ENCODE assay signal across 1 cellular context in the genomic region with DNA sequence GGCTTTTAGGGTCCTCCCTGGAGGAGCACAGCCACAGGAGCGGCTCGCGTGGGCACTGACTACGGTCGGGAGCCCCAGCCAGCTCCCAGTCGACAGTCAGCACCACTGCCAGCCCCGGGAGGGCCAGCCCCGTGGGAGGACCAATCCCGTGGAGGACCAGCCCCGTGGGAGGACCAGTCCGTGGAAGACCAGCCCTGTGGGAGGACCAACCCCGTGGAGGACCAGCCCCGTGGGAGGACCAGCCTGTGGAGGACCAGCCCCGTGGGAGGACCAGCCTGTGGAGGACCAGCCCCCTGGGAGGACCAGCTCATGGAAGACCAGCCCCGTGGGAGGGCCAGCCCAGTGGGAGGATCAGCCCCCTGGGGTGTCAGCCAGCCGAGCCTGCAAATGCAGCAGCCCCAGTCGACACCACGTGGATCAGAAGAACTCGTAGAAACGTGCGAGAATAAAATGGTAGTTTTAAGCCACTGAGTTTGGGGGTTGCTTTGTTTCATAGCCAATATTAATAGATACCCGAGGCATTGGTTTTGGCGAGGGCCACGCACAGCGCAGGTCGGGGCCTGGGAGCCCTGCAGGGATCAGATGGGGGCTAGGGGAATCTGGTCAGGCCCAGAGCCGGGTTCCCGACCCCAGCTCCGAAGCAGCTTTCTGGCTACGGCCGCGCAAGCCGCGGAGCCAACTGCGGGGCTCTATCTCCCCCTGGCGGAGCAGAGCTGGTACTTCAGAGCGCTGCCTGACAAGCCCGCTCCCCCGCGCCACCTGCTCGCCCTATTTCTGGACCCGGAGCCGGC.
TF ChIP-seq lines count a peak whose summit lies in the region.

No MANE protein-coding gene starts in this region.

TF ChIP-seq in WTC11, 78 proteins besides CTCF, POLR2A, EP300 and RAD21 (continued from another document):
- TF ChIP-seq, protein P1, sequence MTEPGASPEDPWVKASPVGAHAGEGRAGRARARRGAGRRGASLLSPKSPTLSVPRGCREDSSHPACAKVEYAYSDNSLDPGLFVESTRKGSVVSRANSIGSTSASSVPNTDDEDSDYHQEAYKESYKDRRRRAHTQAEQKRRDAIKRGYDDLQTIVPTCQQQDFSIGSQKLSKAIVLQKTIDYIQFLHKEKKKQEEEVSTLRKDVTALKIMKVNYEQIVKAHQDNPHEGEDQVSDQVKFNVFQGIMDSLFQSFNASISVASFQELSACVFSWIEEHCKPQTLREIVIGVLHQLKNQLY (CRISPR knock-in tag; IDR thresholded peaks at IDR 0.05), result no peak
- TF ChIP-seq TCF7 (CRISPR knock-in tag; IDR thresholded peaks at IDR 0.05; ENCODE audit: low read depth), result no peak
- no peak for TF ChIP-seq ZNF317 (CRISPR knock-in tag; IDR thresholded peaks at IDR 0.05; ENCODE audit: borderline replicate concordance, low read depth)
- TF ChIP-seq, protein P2, sequence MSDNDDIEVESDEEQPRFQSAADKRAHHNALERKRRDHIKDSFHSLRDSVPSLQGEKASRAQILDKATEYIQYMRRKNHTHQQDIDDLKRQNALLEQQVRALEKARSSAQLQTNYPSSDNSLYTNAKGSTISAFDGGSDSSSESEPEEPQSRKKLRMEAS (CRISPR knock-in tag; IDR thresholded peaks at IDR 0.05), result peak; percentile 39; the same call in 1 of the 2 replicates
- no peak for TF ChIP-seq PRRX2 (CRISPR knock-in tag; IDR thresholded peaks at IDR 0.05)
- TF ChIP-seq ZNF423 (CRISPR knock-in tag; IDR thresholded peaks at IDR 0.05), result peak; percentile 44; the same call in 1 of the 2 replicates
- TF ChIP-seq, protein P3, sequence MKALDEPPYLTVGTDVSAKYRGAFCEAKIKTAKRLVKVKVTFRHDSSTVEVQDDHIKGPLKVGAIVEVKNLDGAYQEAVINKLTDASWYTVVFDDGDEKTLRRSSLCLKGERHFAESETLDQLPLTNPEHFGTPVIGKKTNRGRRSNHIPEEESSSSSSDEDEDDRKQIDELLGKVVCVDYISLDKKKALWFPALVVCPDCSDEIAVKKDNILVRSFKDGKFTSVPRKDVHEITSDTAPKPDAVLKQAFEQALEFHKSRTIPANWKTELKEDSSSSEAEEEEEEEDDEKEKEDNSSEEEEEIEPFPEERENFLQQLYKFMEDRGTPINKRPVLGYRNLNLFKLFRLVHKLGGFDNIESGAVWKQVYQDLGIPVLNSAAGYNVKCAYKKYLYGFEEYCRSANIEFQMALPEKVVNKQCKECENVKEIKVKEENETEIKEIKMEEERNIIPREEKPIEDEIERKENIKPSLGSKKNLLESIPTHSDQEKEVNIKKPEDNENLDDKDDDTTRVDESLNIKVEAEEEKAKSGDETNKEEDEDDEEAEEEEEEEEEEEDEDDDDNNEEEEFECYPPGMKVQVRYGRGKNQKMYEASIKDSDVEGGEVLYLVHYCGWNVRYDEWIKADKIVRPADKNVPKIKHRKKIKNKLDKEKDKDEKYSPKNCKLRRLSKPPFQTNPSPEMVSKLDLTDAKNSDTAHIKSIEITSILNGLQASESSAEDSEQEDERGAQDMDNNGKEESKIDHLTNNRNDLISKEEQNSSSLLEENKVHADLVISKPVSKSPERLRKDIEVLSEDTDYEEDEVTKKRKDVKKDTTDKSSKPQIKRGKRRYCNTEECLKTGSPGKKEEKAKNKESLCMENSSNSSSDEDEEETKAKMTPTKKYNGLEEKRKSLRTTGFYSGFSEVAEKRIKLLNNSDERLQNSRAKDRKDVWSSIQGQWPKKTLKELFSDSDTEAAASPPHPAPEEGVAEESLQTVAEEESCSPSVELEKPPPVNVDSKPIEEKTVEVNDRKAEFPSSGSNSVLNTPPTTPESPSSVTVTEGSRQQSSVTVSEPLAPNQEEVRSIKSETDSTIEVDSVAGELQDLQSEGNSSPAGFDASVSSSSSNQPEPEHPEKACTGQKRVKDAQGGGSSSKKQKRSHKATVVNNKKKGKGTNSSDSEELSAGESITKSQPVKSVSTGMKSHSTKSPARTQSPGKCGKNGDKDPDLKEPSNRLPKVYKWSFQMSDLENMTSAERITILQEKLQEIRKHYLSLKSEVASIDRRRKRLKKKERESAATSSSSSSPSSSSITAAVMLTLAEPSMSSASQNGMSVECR (CRISPR knock-in tag; IDR thresholded peaks at IDR 0.05; ENCODE audit: borderline replicate concordance), result no peak
- no peak for TF ChIP-seq NR2C2 (CRISPR knock-in tag; IDR thresholded peaks at IDR 0.05)
- TF ChIP-seq GABPB1 (CRISPR knock-in tag; IDR thresholded peaks at IDR 0.05), result 0 out of 2 replicates have a peak, but pooled peaks have one; percentile 45
- no peak for TF ChIP-seq FOXJ3 (CRISPR knock-in tag; IDR thresholded peaks at IDR 0.05; ENCODE audit: borderline replicate concordance)
- no peak for TF ChIP-seq KAT7 (CRISPR knock-in tag; IDR thresholded peaks at IDR 0.05; ENCODE audit: borderline replicate concordance)
- TF ChIP-seq, protein P4, sequence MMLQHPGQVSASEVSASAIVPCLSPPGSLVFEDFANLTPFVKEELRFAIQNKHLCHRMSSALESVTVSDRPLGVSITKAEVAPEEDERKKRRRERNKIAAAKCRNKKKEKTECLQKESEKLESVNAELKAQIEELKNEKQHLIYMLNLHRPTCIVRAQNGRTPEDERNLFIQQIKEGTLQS (CRISPR knock-in tag; conservative IDR thresholded peaks at IDR 0.05), result no peak
- TF ChIP-seq, protein P5, sequence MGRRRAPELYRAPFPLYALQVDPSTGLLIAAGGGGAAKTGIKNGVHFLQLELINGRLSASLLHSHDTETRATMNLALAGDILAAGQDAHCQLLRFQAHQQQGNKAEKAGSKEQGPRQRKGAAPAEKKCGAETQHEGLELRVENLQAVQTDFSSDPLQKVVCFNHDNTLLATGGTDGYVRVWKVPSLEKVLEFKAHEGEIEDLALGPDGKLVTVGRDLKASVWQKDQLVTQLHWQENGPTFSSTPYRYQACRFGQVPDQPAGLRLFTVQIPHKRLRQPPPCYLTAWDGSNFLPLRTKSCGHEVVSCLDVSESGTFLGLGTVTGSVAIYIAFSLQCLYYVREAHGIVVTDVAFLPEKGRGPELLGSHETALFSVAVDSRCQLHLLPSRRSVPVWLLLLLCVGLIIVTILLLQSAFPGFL (CRISPR knock-in tag; IDR thresholded peaks at IDR 0.05; ENCODE audit: borderline replicate concordance), result no peak
- TF ChIP-seq CREB1 (CRISPR knock-in tag; IDR thresholded peaks at IDR 0.05), result no peak
- TF ChIP-seq ETV6 (CRISPR knock-in tag; IDR thresholded peaks at IDR 0.05), result no peak
- no peak for TF ChIP-seq SOX15 (CRISPR knock-in tag; IDR thresholded peaks at IDR 0.05)
- TF ChIP-seq, protein P6, sequence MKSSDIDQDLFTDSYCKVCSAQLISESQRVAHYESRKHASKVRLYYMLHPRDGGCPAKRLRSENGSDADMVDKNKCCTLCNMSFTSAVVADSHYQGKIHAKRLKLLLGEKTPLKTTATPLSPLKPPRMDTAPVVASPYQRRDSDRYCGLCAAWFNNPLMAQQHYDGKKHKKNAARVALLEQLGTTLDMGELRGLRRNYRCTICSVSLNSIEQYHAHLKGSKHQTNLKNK (CRISPR knock-in tag; IDR thresholded peaks at IDR 0.05), result no peak
- TF ChIP-seq EMX1 (CRISPR knock-in tag; IDR thresholded peaks at IDR 0.05), result no peak
- TF ChIP-seq ZNF263 (CRISPR knock-in tag; IDR thresholded peaks at IDR 0.05; ENCODE audit: low read depth), result peak; percentile 91
- TF ChIP-seq, protein P7, sequence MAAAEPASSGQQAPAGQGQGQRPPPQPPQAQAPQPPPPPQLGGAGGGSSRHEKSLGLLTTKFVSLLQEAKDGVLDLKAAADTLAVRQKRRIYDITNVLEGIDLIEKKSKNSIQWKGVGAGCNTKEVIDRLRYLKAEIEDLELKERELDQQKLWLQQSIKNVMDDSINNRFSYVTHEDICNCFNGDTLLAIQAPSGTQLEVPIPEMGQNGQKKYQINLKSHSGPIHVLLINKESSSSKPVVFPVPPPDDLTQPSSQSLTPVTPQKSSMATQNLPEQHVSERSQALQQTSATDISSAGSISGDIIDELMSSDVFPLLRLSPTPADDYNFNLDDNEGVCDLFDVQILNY (CRISPR knock-in tag; IDR thresholded peaks at IDR 0.05), result 0 out of 2 replicates have a peak, but pooled peaks have one; percentile 19
